ENCODE assay signal across 15 cellular contexts in genomic region chr7:150429699-150430098, GRCh38.
"Had no signal": no experiment of that assay in that cellular context is flagged by ENCODE, and none has a peak within 500 bp of the region (broad histone marks: within the 10 kb centered on the region; RNA-seq: fewer than 3 reads in every experiment).

No MANE protein-coding gene starts in this region.

- H3K27ac ChIP-seq: lower lobe of right lung, thoracic aorta had no signal

- H3K36me3 ChIP-seq: lower lobe of right lung, thoracic aorta had no signal

- DNase-seq: activated CD4-positive, alpha-beta T cell treated with anti-CD3 and anti-CD28 coated beads, Interleukin-2, amount 10 ng/mL, durations not matched to agents 24 days and 14 days; activated CD8-positive, alpha-beta T cell treated with anti-CD3 and anti-CD28 coated beads for 36 hours; activated effector memory CD4-positive, alpha-beta T cell treated with anti-CD3 and anti-CD28 coated beads, Interleukin-2, amount 50 U/mL, for 16 hours; activated naive CD8-positive, alpha-beta T cell treated with anti-CD3 and anti-CD28 coated beads for 36 hours; activated T-cell treated with anti-CD3 and anti-CD28 coated beads, Interleukin-2, amount 50 U/mL, for 72 hours; central memory CD4-positive, alpha-beta T cell; erythroblast; foreskin melanocyte; hypothalamus; lower lobe of right lung; occipital lobe; T1000 had no signal

- H3K4me3 Mint-ChIP-seq: activated CD4-positive, alpha-beta T cell treated with anti-CD3 and anti-CD28 coated beads, Interleukin-2, amount 10 ng/mL, durations not matched to agents 24 days and 14 days; activated CD8-positive, alpha-beta T cell treated with anti-CD3 and anti-CD28 coated beads for 36 hours; activated naive CD8-positive, alpha-beta T cell treated with anti-CD3 and anti-CD28 coated beads for 36 hours; brain; nephron had no signal

- H3K27ac Mint-ChIP-seq: activated CD8-positive, alpha-beta T cell treated with anti-CD3 and anti-CD28 coated beads for 36 hours; activated naive CD8-positive, alpha-beta T cell treated with anti-CD3 and anti-CD28 coated beads for 36 hours; activated T-cell treated with anti-CD3 and anti-CD28 coated beads, Interleukin-2, amount 50 U/mL, for 72 hours had no signal

- H3K9me3 ChIP-seq: lower lobe of right lung, thoracic aorta had no signal

- H3K9me3 Mint-ChIP-seq: activated CD8-positive, alpha-beta T cell treated with anti-CD3 and anti-CD28 coated beads for 36 hours; activated naive CD8-positive, alpha-beta T cell treated with anti-CD3 and anti-CD28 coated beads for 36 hours; nephron had no signal

- ATAC-seq: activated CD8-positive, alpha-beta T cell treated with anti-CD3 and anti-CD28 coated beads for 36 hours; activated T-cell treated with anti-CD3 and anti-CD28 coated beads, Interleukin-2, amount 50 U/mL, for 72 hours had no signal

- H3K27me3 Mint-ChIP-seq: activated CD4-positive, alpha-beta T cell treated with anti-CD3 and anti-CD28 coated beads, Interleukin-2, amount 10 ng/mL, durations not matched to agents 24 days and 14 days had no signal

- H3K36me3 Mint-ChIP-seq: activated naive CD8-positive, alpha-beta T cell treated with anti-CD3 and anti-CD28 coated beads for 36 hours; brain had no signal

- H3K4me3 ChIP-seq: lower lobe of right lung, thoracic aorta had no signal
